18 cellular contexts compared by ENCODE assay signal in genomic region chr4:40956726-40957255, GRCh38.
"Had no signal": no experiment of that assay in that cellular context is flagged by ENCODE, and none has a peak within 500 bp of the region (broad histone marks: within the 10 kb centered on the region; RNA-seq: fewer than 3 reads in every experiment).

No MANE protein-coding gene starts in this region.

- H3K4me3 ChIP-seq: adrenal gland, lung, SK-N-MC, smooth muscle cell had no signal

- DNase-seq: activated CD4-positive, alpha-beta T cell treated with anti-CD3 and anti-CD28 coated beads, Interleukin-2, amount 10 ng/mL, durations not matched to agents 7 days and 5 days; activated naive CD4-positive, alpha-beta T cell treated with anti-CD3 and anti-CD28 coated beads, Interleukin-2, amount 10 ng/mL, durations not matched to agents 7 days and 5 days; activated T-cell treated with anti-CD3 and anti-CD28 coated beads for 4 hours; adrenal gland; endodermal cell; erythroblast; hypothalamus; naive thymus-derived CD8-positive, alpha-beta T cell; posterior cingulate gyrus; T-cell; T1000; WERI-Rb-1 had no signal

- H3K9me3 ChIP-seq: adrenal gland, neutrophil had no signal

- H3K27me3 ChIP-seq: adrenal gland, neutrophil had no signal

- H3K27ac ChIP-seq: adrenal gland, neutrophil, SK-N-MC, WERI-Rb-1 had no signal

- H3K4me2 ChIP-seq: smooth muscle cell had no signal

- H3K36me3 ChIP-seq: adrenal gland, neutrophil, WERI-Rb-1 had no signal

- ATAC-seq: activated T-helper 17 cell treated with anti-CD3 and anti-CD28 coated beads, Interleukin-2, amount 50 U/mL, for 72 hours; naive thymus-derived CD8-positive, alpha-beta T cell; stimulated activated effector memory CD8-positive, alpha-beta T cell treated with anti-CD3 and anti-CD28 coated beads, Interleukin-12 subunit alpha, Interleukin-12 subunit beta, amount 100 ng/mL, for 72 hours; T-cell had no signal
